In genomic region chr13:91776650-91777193, GRCh38 we compare ENCODE assay signal across 16 cellular contexts.
DNase-seq lines count a peak whose midpoint lies in the region; ATAC-seq, FAIRE-seq and TF ChIP-seq lines count a peak whose summit lies in the region.
"Had no signal": no experiment of that assay in that cellular context is flagged by ENCODE, and none has a peak within 500 bp of the region (broad histone marks: within the 10 kb centered on the region; RNA-seq: fewer than 3 reads in every experiment).

No MANE protein-coding gene starts in this region.

- intact Hi-C loops in PC-3 (cut with micrococcal nuclease) = no loop called here
- intact Hi-C loops in mucosa of descending colon (cut with DNase I, micrococcal nuclease) = no loop called here

- H3K36me3 ChIP-seq in PC-3 (ENCODE audit: low read depth, low read length) (no peaks in the 10 kb centered on the region), mucosa of descending colon (ENCODE audit: low read depth) (no peaks in the 10 kb centered on the region)
- H3K36me3 ChIP-seq in effector memory CD4-positive, alpha-beta T cell (ENCODE audit: control insufficient read depth, insufficient read depth, low read length) = no peaks in the 10 kb centered on the region

- H2AFZ ChIP-seq in PC-3 (ENCODE audit: low read length) = no peak overlapping the region
- H2AFZ ChIP-seq: GM23338 had no signal

- H3K4me3 ChIP-seq in A549 (no peak overlapping the region), PC-3 (ENCODE audit: low read length) (no peak overlapping the region), mucosa of descending colon (no peak overlapping the region)
- no peak overlapping the region for H3K4me3 ChIP-seq in effector memory CD4-positive, alpha-beta T cell (ENCODE audit: insufficient read depth, low read depth, low read length, poor library complexity, severe bottlenecking)
- H3K4me3 ChIP-seq: GM23338 had no signal

- 27% methylated on average over 2 of the region's 2 CpGs for WGBS in A549 (ENCODE audit: missing lambda C conversion rate)

- H4K20me1 ChIP-seq in PC-3 (ENCODE audit: low read length) = no peaks in the 10 kb centered on the region

- no peaks in the 10 kb centered on the region for H3K27me3 ChIP-seq in PC-3 (ENCODE audit: low read length)
- no peaks in the 10 kb centered on the region for H3K27me3 ChIP-seq in effector memory CD4-positive, alpha-beta T cell (replicated peaks; ENCODE audit: control insufficient read depth, insufficient read depth, low read length, poor library complexity, severe bottlenecking)

- TF ChIP-seq EP300 in A549 (IDR thresholded peaks at IDR 0.05) = no peak

- H3K4me1 ChIP-seq in A549 (no peaks in the 10 kb centered on the region), PC-3 (ENCODE audit: insufficient read depth, low read length) (no peaks in the 10 kb centered on the region), mucosa of descending colon (ENCODE audit: low read depth) (no peaks in the 10 kb centered on the region)
- no peaks in the 10 kb centered on the region for H3K4me1 ChIP-seq in effector memory CD4-positive, alpha-beta T cell (ENCODE audit: control insufficient read depth, insufficient read depth, low read length, poor library complexity, severe bottlenecking)

- POLR2A ChIA-PET in A549 (lab: Yijun Ruan, JAX) (no interaction called here), HEK293T (lab: Yijun Ruan, JAX) (no interaction called here), PC-3 (lab: Charles Lee; ENCODE audit: unreplicated experiment) (interaction anchor here (0.5 kb wide), 1 partner anchor 217 kb away, joined by 4 read pairs; no protein-coding TSS in a partner anchor)

- no peaks in the 10 kb centered on the region for H3K79me2 ChIP-seq in PC-3 (ENCODE audit: low read length)

- no peak for TF ChIP-seq RAD21 in A549 (conservative IDR thresholded peaks at IDR 0.05 in 1 of 2, IDR thresholded peaks at IDR 0.05 in 1 of 2)

- no peaks in the 10 kb centered on the region for H3F3A ChIP-seq in PC-3 (ENCODE audit: low read length, unreplicated experiment)

- TF ChIP-seq CTCF in A549 (IDR thresholded peaks at IDR 0.05) (no peak), PC-3 (conservative IDR thresholded peaks at IDR 0.05; ENCODE audit: low read depth, low read length) (no peak), mucosa of descending colon (IDR thresholded peaks at IDR 0.05) (no peak)

- no peak for TF ChIP-seq POLR2A in A549 (IDR thresholded peaks at IDR 0.05; ENCODE audit: low read length)

- no peak for ATAC-seq in A549
- ATAC-seq in PC-3 = no peak
- ATAC-seq in mucosa of descending colon = peak; percentile 74
- ATAC-seq: GM23338 had no signal

- H3K27ac ChIP-seq in A549 (no peak overlapping the region), PC-3 (ENCODE audit: low read length) (no peak overlapping the region)
- H3K27ac ChIP-seq in effector memory CD4-positive, alpha-beta T cell (ENCODE audit: insufficient read depth, low read length, poor library complexity, severe bottlenecking) = no peak overlapping the region

- no peaks in the 10 kb centered on the region for H3K9me2 ChIP-seq in PC-3 (replicated peaks; ENCODE audit: low read length)

- H3K9me3 ChIP-seq in A549 (no peaks in the 10 kb centered on the region), PC-3 (ENCODE audit: low read length) (no peaks in the 10 kb centered on the region), mucosa of descending colon (no peaks in the 10 kb centered on the region)
- no peaks in the 10 kb centered on the region for H3K9me3 ChIP-seq in effector memory CD4-positive, alpha-beta T cell (ENCODE audit: control insufficient read depth, low read length)

- H3K9ac ChIP-seq in PC-3 (ENCODE audit: low read length) = no peak overlapping the region

- no peak for FAIRE-seq in A549 (lab: Jason Lieb, UNC)
- FAIRE-seq: G401.6, GM12891 had no signal

- DNase-seq in A549 (ENCODE audit: low read depth in 1 of 2, low spot score in 1 of 2) = no peak
- peak; percentile 40 for DNase-seq in HEK293T (ENCODE audit: extremely low spot score)
- peak; percentile 2 for DNase-seq in PC-3
- DNase-seq in mucosa of descending colon = no peak
- no peak for DNase-seq in effector memory CD4-positive, alpha-beta T cell
- no peak for DNase-seq in hypothalamus (lab: John Stamatoyannopoulos, UW)
- no peak for DNase-seq in germinal center (ENCODE audit: low spot score)
- DNase-seq: C1 segment of cervical spinal cord; Calu3; CD4-positive, alpha-beta T cell; DMS79 treated with DMSO at 0.1 percent for 48 hours; EL; H7 had no signal

- H3K4me2 ChIP-seq in A549 (no peak overlapping the region), PC-3 (ENCODE audit: low read length) (no peak overlapping the region)
- H3K4me2 ChIP-seq: GM23338 had no signal

- BruUV-seq in PC-3 (replicated peaks; lab: Mats Ljungman, UMichigan) = no TSS peak

- CTCF ChIA-PET in A549 (lab: Yijun Ruan, JAX) (no interaction called here), HEK293T (lab: Yijun Ruan, JAX) (no interaction called here), PC-3 (lab: Charles Lee) (no interaction called here)

TF ChIP-seq in A549, 52 proteins besides CTCF, POLR2A, EP300 and RAD21:
- no peak for TF ChIP-seq JUN (IDR thresholded peaks at IDR 0.05)
- no peak for TF ChIP-seq HOXB13 (CRISPR knock-in tag; IDR thresholded peaks at IDR 0.05; ENCODE audit: low read depth)
- no peak for TF ChIP-seq KDM1A (IDR thresholded peaks at IDR 0.05; ENCODE audit: low read depth)
- TF ChIP-seq NFE2L2 (conservative IDR thresholded peaks at IDR 0.05; ENCODE audit: low read length) = 0 out of 2 replicates have a peak, but pooled peaks have one; percentile 23

TF ChIP-seq in HEK293T, 16 proteins besides CTCF, POLR2A, EP300 and RAD21:
- TF ChIP-seq PKNOX1 (IDR thresholded peaks at IDR 0.05) (peak; percentile 93), BHLHE40 (IDR thresholded peaks at IDR 0.05; ENCODE audit: borderline replicate concordance) (no peak), TARDBP (IDR thresholded peaks at IDR 0.05) (no peak), ARNT (IDR thresholded peaks at IDR 0.05) (0 out of 2 replicates have a peak, but pooled peaks have one; percentile 11), CTBP1 (IDR thresholded peaks at IDR 0.05; ENCODE audit: borderline replicate concordance) (peak; percentile 62; the same call in 1 of the 2 replicates), ZNF384 (IDR thresholded peaks at IDR 0.05) (no peak), FOXM1 (IDR thresholded peaks at IDR 0.05; ENCODE audit: borderline replicate concordance) (0 out of 2 replicates have a peak, but pooled peaks have one; percentile 11)

Comparison
In these comparisons a context has a peak if more than half of its experiments do, and no peak if none do; other contexts are left out.
1. DNase-seq: peak in HEK293T (single experiment) and PC-3 (single experiment); none in A549 (0 of 2), mucosa of descending colon (0 of 3), effector memory CD4-positive, alpha-beta T cell (0 of 3), hypothalamus (0 of 51) and germinal center (single experiment).